ENCODE assay signal across 17 cellular contexts in the genomic region with DNA sequence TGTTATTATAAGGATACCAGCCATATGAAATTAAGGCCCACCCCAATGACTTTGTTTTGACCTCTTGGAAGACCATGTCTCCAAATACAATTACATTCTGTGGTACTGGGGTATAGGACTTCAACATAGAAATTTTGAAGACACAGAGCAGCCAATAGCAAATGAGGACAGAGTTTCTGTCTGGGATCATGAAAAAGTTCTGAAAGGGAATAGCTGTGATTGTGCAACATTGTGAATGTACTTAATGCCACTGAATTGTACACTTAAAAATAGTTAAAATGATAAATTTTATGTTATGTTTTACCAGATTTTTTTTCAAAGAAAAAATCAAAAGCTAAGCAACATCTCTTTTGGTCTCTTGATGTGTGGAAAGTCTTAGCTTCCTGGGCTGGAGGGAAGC.
"Had no signal": no experiment of that assay in that cellular context is flagged by ENCODE, and none has a peak within 500 bp of the region (broad histone marks: within the 10 kb centered on the region; RNA-seq: fewer than 3 reads in every experiment).

No MANE protein-coding gene starts in this region.

- H3K27me3 ChIP-seq: gastrocnemius medialis, heart right ventricle, neutrophil, sigmoid colon, upper lobe of right lung had no signal

- H2AFZ ChIP-seq: parathyroid adenoma had no signal

- H3K27ac ChIP-seq: gastrocnemius medialis, heart right ventricle, lower lobe of right lung, neutrophil, parathyroid adenoma, sigmoid colon, upper lobe of right lung had no signal

- H3K9me3 ChIP-seq: gastrocnemius medialis, heart right ventricle, lower lobe of right lung, neutrophil, sigmoid colon, upper lobe of right lung had no signal

- H3K36me3 ChIP-seq: gastrocnemius medialis, heart right ventricle, lower lobe of right lung, neutrophil, sigmoid colon, upper lobe of right lung had no signal

- DNase-seq: activated B cell treated with CpG ODN at 0.5 μM for 24 hours; activated CD4-positive, alpha-beta memory T cell treated with anti-CD3 and anti-CD28 coated beads for 36 hours; activated CD4-positive, alpha-beta T cell treated with anti-CD3 and anti-CD28 coated beads for 4 hours; activated naive CD8-positive, alpha-beta T cell treated with anti-CD3 and anti-CD28 coated beads for 36 hours; activated T-cell treated with anti-CD3 and anti-CD28 coated beads for 4 hours; effector CD4-positive, alpha-beta T cell; heart right ventricle; immature natural killer cell; lower lobe of right lung; sigmoid colon; stimulated activated naive B cell treated with anti-CD40 and anti-IgM and Interleukin-4, amounts not matched to agents 10 μg/mL and 1 μg/mL and 100 μg/mL, for 72 hours; T-cell; upper lobe of right lung had no signal

- H3K4me1 ChIP-seq: gastrocnemius medialis, parathyroid adenoma, upper lobe of right lung had no signal

- ATAC-seq: gastrocnemius medialis; natural killer cell treated with Interleukin-12 subunit alpha and Interleukin-12 subunit beta and Interleukin-15 and Interleukin-18, amount 100 ng/mL, for 72 hours; stimulated activated naive B cell treated with anti-CD40 and anti-IgM and Interleukin-4, amounts not matched to agents 10 μg/mL and 1 μg/mL and 100 μg/mL, for 72 hours; T-cell had no signal

- H3K79me2 ChIP-seq: parathyroid adenoma had no signal

- H3K4me3 ChIP-seq: gastrocnemius medialis, heart right ventricle, lower lobe of right lung, sigmoid colon, upper lobe of right lung had no signal

- H3K9ac ChIP-seq: parathyroid adenoma had no signal
